ENCODE assay signal across 5 cellular contexts in genomic region chr1:25662959-25663358, GRCh38. TPM values are rescaled to one million over a fixed set of nuclear protein-coding genes. Genes with fewer than 3 reads are reported as not detected.
DNase-seq lines count a peak whose midpoint lies in the region; ATAC-seq, FAIRE-seq and TF ChIP-seq lines count a peak whose summit lies in the region.
"Not testable (repeated sequence)": the region's sequence is repeated elsewhere in the genome, so short reads cannot be mapped to it uniquely, and the experiment has no call there.

No MANE protein-coding gene starts in this region.

- not testable (repeated sequence) for H3K9me3 ChIP-seq in BLaER1; CD4-positive, alpha-beta T cell (ENCODE audit: control insufficient read depth, low read length); naive thymus-derived CD4-positive, alpha-beta T cell (ENCODE audit: control insufficient read depth in 2 of 3, low read length in 3 of 3)

- ATAC-seq in CD4-positive, alpha-beta T cell (ENCODE audit: poor library complexity); WTC11; naive thymus-derived CD4-positive, alpha-beta T cell: not testable (repeated sequence)

- not testable (repeated sequence) for H3K27me3 Mint-ChIP-seq in CD4-positive, alpha-beta T cell; WTC11 (ENCODE audit: low read depth)
- peaks cover 0 to 65% (median 0%) of the 10 kb centered on the region in 5 donors for H3K27me3 Mint-ChIP-seq in naive thymus-derived CD4-positive, alpha-beta T cell

- CTCF ChIA-PET in CD4-positive, alpha-beta T cell (lab: Charles Lee); WTC11 (lab: Charles Lee); naive thymus-derived CD4-positive, alpha-beta T cell (lab: Charles Lee): not testable (repeated sequence)

- peak; percentile 13 for FAIRE-seq in TTC549 (lab: Jason Lieb, UNC)

- H4K20me1 ChIP-seq in BLaER1: not testable (repeated sequence)

- H3K27ac ChIP-seq in BLaER1; CD4-positive, alpha-beta T cell (ENCODE audit: low read depth, low read length); naive thymus-derived CD4-positive, alpha-beta T cell (ENCODE audit: low read depth, low read length): not testable (repeated sequence)

- H3K4me1 ChIP-seq in BLaER1: peaks cover 61% of the 10 kb centered on the region
- H3K4me1 ChIP-seq in naive thymus-derived CD4-positive, alpha-beta T cell (ENCODE audit: control insufficient read depth in 2 of 2, insufficient read depth in 2 of 2, low read length in 2 of 2): peaks cover 0 to 37% of the 10 kb centered on the region in 2 donors

- intact Hi-C loops in CD4-positive, alpha-beta T cell (cut with DNase I, micrococcal nuclease); naive thymus-derived CD4-positive, alpha-beta T cell (cut with micrococcal nuclease): not testable (repeated sequence)

- not testable (repeated sequence) for H3K36me3 ChIP-seq in BLaER1
- peaks cover 0 to 18% (median 0%) of the 10 kb centered on the region in 3 experiments for H3K36me3 ChIP-seq in naive thymus-derived CD4-positive, alpha-beta T cell (ENCODE audit: control insufficient read depth in 2 of 3, insufficient read depth in 3 of 3, low read length in 3 of 3)

- not testable (repeated sequence) for H3K9me3 Mint-ChIP-seq in CD4-positive, alpha-beta T cell; WTC11; naive thymus-derived CD4-positive, alpha-beta T cell

- H3K4me1 Mint-ChIP-seq in CD4-positive, alpha-beta T cell (ENCODE audit: low read depth): peaks cover 86% of the 10 kb centered on the region
- H3K4me1 Mint-ChIP-seq in WTC11: peaks cover 36% of the 10 kb centered on the region
- peaks cover 18 to 89% (median 85%) of the 10 kb centered on the region in 7 donors for H3K4me1 Mint-ChIP-seq in naive thymus-derived CD4-positive, alpha-beta T cell

- H3K4me3 Mint-ChIP-seq in CD4-positive, alpha-beta T cell; WTC11; naive thymus-derived CD4-positive, alpha-beta T cell: not testable (repeated sequence)

- POLR2A ChIA-PET in CD4-positive, alpha-beta T cell (lab: Charles Lee); WTC11 (lab: Charles Lee); naive thymus-derived CD4-positive, alpha-beta T cell (lab: Charles Lee): not testable (repeated sequence)

- peaks cover 60% of the 10 kb centered on the region for H3K36me3 Mint-ChIP-seq in CD4-positive, alpha-beta T cell (ENCODE audit: low read depth)
- not testable (repeated sequence) for H3K36me3 Mint-ChIP-seq in WTC11
- peaks cover 0 to 25% (median 7%) of the 10 kb centered on the region in 5 donors for H3K36me3 Mint-ChIP-seq in naive thymus-derived CD4-positive, alpha-beta T cell

- H3K9ac ChIP-seq in BLaER1: not testable (repeated sequence)

- H3K4me2 ChIP-seq in BLaER1: peak overlapping the region; percentile 83

- TF ChIP-seq CTCF in CD4-positive, alpha-beta T cell (IDR thresholded peaks at IDR 0.05); WTC11 (IDR thresholded peaks at IDR 0.05): not testable (repeated sequence)

- H3K4me3 ChIP-seq in BLaER1; naive thymus-derived CD4-positive, alpha-beta T cell (ENCODE audit: low read length): not testable (repeated sequence)

- H3K27me3 ChIP-seq in BLaER1; CD4-positive, alpha-beta T cell (ENCODE audit: control insufficient read depth, insufficient read depth, low read length); naive thymus-derived CD4-positive, alpha-beta T cell (ENCODE audit: control insufficient read depth in 2 of 2, insufficient read depth in 2 of 2, low read length in 2 of 2): not testable (repeated sequence)

- H3K27ac Mint-ChIP-seq in CD4-positive, alpha-beta T cell: peak overlapping the region; percentile 96
- not testable (repeated sequence) for H3K27ac Mint-ChIP-seq in WTC11
- peak overlapping the region in 5 of 9 donors; percentile 52 to 98 (median 96) for H3K27ac Mint-ChIP-seq in naive thymus-derived CD4-positive, alpha-beta T cell

- DNase-seq in CD4-positive, alpha-beta T cell; WTC11 (ENCODE audit: low spot score); naive thymus-derived CD4-positive, alpha-beta T cell: not testable (repeated sequence)

TF ChIP-seq in WTC11, 78 proteins besides CTCF, POLR2A, EP300 and RAD21:
- peak; percentile 96; the same call in 1 of the 2 replicates for TF ChIP-seq HMGA2 (CRISPR knock-in tag; IDR thresholded peaks at IDR 0.05)

RNA-seq across cellular contexts. Expression of gene MAN1C1, which starts 46.4 kb away (rescaled TPM):
- total RNA-seq in CD4-positive, alpha-beta T cell: 10 to 100 TPM; 44.4 to 46.9 TPM
- 10.4 to 16.8 TPM (median 12.2 TPM) in 3 replicates for total RNA-seq in WTC11 (2021)
- 10 to 100 TPM; 28.8 to 85.5 (median 69.9) TPM for total RNA-seq in naive thymus-derived CD4-positive, alpha-beta T cell
- 10 to 100 TPM; 16.0 to 30.4 TPM for polyA plus RNA-seq in naive thymus-derived CD4-positive, alpha-beta T cell
